Comparison of ENCODE assay signal across 8 cellular contexts in genomic region chr7:1176891-1177373, GRCh38. TPM values are rescaled to one million over a fixed set of nuclear protein-coding genes. Genes with fewer than 3 reads are reported as not detected.
DNase-seq lines count a peak whose midpoint lies in the region; ATAC-seq and TF ChIP-seq lines count a peak whose summit lies in the region.

No MANE protein-coding gene starts in this region.

- H3K4me3 Mint-ChIP-seq in activated naive CD8-positive, alpha-beta T cell, result peak overlapping the region; percentile 22

- H3K4me3 ChIP-seq in hepatocyte, result no peak overlapping the region

- H3K36me3 Mint-ChIP-seq in activated naive CD8-positive, alpha-beta T cell, result no peaks in the 10 kb centered on the region

- H3K27ac Mint-ChIP-seq in activated naive CD8-positive, alpha-beta T cell, result no peak overlapping the region

- no peaks in the 10 kb centered on the region for H3K4me1 ChIP-seq in hepatocyte (ENCODE audit: insufficient read depth)

- peak; percentile 44 for TF ChIP-seq CTCF in hepatocyte (IDR thresholded peaks at IDR 0.05; ENCODE audit: poor library complexity)

- no peaks in the 10 kb centered on the region for H3K79me2 ChIP-seq in hepatocyte

- in situ Hi-C loops in KBM-7 (cut with MboI; ENCODE audit: low pct_unique_long_range_greater_than_20kb, low sequenced_read_pairs), result no loop called here

- no peaks in the 10 kb centered on the region for H3K9me3 Mint-ChIP-seq in activated naive CD8-positive, alpha-beta T cell (ENCODE audit: low read depth)

- H3K4me1 Mint-ChIP-seq in activated naive CD8-positive, alpha-beta T cell (ENCODE audit: low read depth), result peaks cover 7% of the 10 kb centered on the region

- ATAC-seq in GM21526 (IDR thresholded peaks at IDR 0.05; ENCODE audit: low FRiP score, unreplicated experiment) (no peak), GM21528 (IDR thresholded peaks at IDR 0.05; ENCODE audit: low FRiP score, unreplicated experiment) (no peak)

- H3K4me2 ChIP-seq in hepatocyte, result no peak overlapping the region

- no peak overlapping the region for H2AFZ ChIP-seq in hepatocyte

- no peak overlapping the region for H3K27ac ChIP-seq in hepatocyte

- H3K9me2 ChIP-seq in hepatocyte (replicated peaks; ENCODE audit: insufficient read depth), result no peaks in the 10 kb centered on the region

- WGBS in hepatocyte (ENCODE audit: low lambda C conversion rate, missing lambda C conversion rate), result 48% methylated on average over 22 of the region's 22 CpGs

- peaks cover 5% of the 10 kb centered on the region for H3K27me3 Mint-ChIP-seq in activated naive CD8-positive, alpha-beta T cell

- H3K36me3 ChIP-seq in hepatocyte (replicated peaks; ENCODE audit: insufficient read depth, low read depth), result no peaks in the 10 kb centered on the region

- peak; percentile 42 for DNase-seq in DMS53 treated with DMSO at 0.1 percent for 48 hours (lab: John Stamatoyannopoulos, UW; ENCODE audit: unreplicated experiment)
- peak; percentile 90 for DNase-seq in KBM-7
- DNase-seq in T follicular helper cell (ENCODE audit: low read depth), result peak; percentile 61
- DNase-seq in hepatocyte (ENCODE audit: low spot score), result peak; percentile 69
- DNase-seq in stimulated activated CD4-positive, alpha-beta T cell treated with anti-CD3 and anti-CD28 coated beads, Interleukin-2, amount 100 ng/mL, for 24 hours, result peak; percentile 89 to 95

- H3K9me3 ChIP-seq in hepatocyte (ENCODE audit: low read depth), result no peaks in the 10 kb centered on the region

- H4K20me1 ChIP-seq in hepatocyte (ENCODE audit: insufficient read depth, poor library complexity, severe bottlenecking), result no peaks in the 10 kb centered on the region

- H3K27me3 ChIP-seq in hepatocyte, result no peaks in the 10 kb centered on the region

RNA-seq across cellular contexts. Expression of gene ZFAND2A, which starts 16.9 kb away (rescaled TPM):
- 29.4 and 35.4 TPM in 2 replicates for total RNA-seq in hepatocyte
- polyA plus RNA-seq in hepatocyte, result 37.3 and 54.3 TPM in 2 replicates

RNA-seq across cellular contexts. Expression of gene UNCX, which starts 55.7 kb away (rescaled TPM):
- total RNA-seq in hepatocyte, result not detected in 2 replicates
- polyA plus RNA-seq in hepatocyte, result not detected in 2 replicates

Comparison
In these comparisons a context has a peak if more than half of its experiments do, and no peak if none do; other contexts are left out.
1. DNase-seq: peak in every context shown above with its lines; median percentile 92 in stimulated activated CD4-positive, alpha-beta T cell treated with anti-CD3 and anti-CD28 coated beads, Interleukin-2, amount 100 ng/mL, for 24 hours; 90 in KBM-7; 69 in hepatocyte; 61 in T follicular helper cell; 42 in DMS53 treated with DMSO at 0.1 percent for 48 hours.